Comparison of ENCODE assay signal across 12 cellular contexts in genomic region chr20:31811796-31812728, GRCh38. TPM values are rescaled to one million over a fixed set of nuclear protein-coding genes. Genes with fewer than 3 reads are reported as not detected.
A peak's percentile ranks its signal among the peaks of the same experiment; 100 is the strongest.
DNase-seq lines count a peak whose midpoint lies in the region; ATAC-seq and TF ChIP-seq lines count a peak whose summit lies in the region.
"Had no signal": no experiment of that assay in that cellular context is flagged by ENCODE, and none has a peak within 500 bp of the region (broad histone marks: within the 10 kb centered on the region; RNA-seq: fewer than 3 reads in every experiment).

No MANE protein-coding gene starts in this region.

- H3K9me3 ChIP-seq in HCT116 (ENCODE audit: control insufficient read depth in 1 of 2, insufficient read depth in 1 of 2, low read depth in 1 of 2, low read length in 2 of 2) (no peaks in the 10 kb centered on the region), parathyroid adenoma (ENCODE audit: control insufficient read depth, low read length) (no peaks in the 10 kb centered on the region)
- H3K9me3 ChIP-seq: lower lobe of right lung had no signal

- no peaks in the 10 kb centered on the region for H3K36me3 ChIP-seq in HCT116 (ENCODE audit: control insufficient read depth in 1 of 2, insufficient read depth in 2 of 2, low read length in 2 of 2)
- no peaks in the 10 kb centered on the region for H3K36me3 ChIP-seq in parathyroid adenoma (ENCODE audit: control insufficient read depth, insufficient read depth, low read length)
- H3K36me3 ChIP-seq: lower lobe of right lung had no signal

- H3K27ac Mint-ChIP-seq in mesothelial cell of epicardium, result no peak overlapping the region
- no peak overlapping the region for H3K27ac Mint-ChIP-seq in stimulated activated memory B cell treated with anti-CD40 and anti-IgM and Interleukin-4, amounts not matched to agents 10 μg/mL and 1 μg/mL and 100 μg/mL, for 72 hours
- H3K27ac Mint-ChIP-seq: activated naive CD4-positive, alpha-beta T cell treated with anti-CD3 and anti-CD28 coated beads for 36 hours had no signal

- no peaks in the 10 kb centered on the region for H3K79me2 ChIP-seq in HCT116 (ENCODE audit: insufficient read depth, low read length)
- no peaks in the 10 kb centered on the region for H3K79me2 ChIP-seq in parathyroid adenoma

- H3K4me2 ChIP-seq in HCT116 (ENCODE audit: low read length), result no peak overlapping the region
- H3K4me2 ChIP-seq in parathyroid adenoma (ENCODE audit: low read length), result no peak overlapping the region

- H3K4me3 ChIP-seq in HCT116 (replicated peaks in 1 of 2; ENCODE audit: low read depth in 1 of 2, low read length in 2 of 2) (no peak overlapping the region), fibroblast of mammary gland (ENCODE audit: control insufficient read depth, low read depth, low read length) (no peak overlapping the region), parathyroid adenoma (ENCODE audit: low read depth, low read length) (no peak overlapping the region)
- H3K4me3 ChIP-seq: lower lobe of right lung had no signal

- H3K27me3 ChIP-seq in HCT116 (ENCODE audit: insufficient read depth, low read length) (no peaks in the 10 kb centered on the region), parathyroid adenoma (ENCODE audit: control insufficient read depth, insufficient read depth, low read length) (no peaks in the 10 kb centered on the region)

- no peaks in the 10 kb centered on the region for H3K27me3 Mint-ChIP-seq in mesothelial cell of epicardium (ENCODE audit: low read depth)
- H3K27me3 Mint-ChIP-seq in stimulated activated memory B cell treated with anti-CD40 and anti-IgM and Interleukin-4, amounts not matched to agents 10 μg/mL and 1 μg/mL and 100 μg/mL, for 72 hours, result no peaks in the 10 kb centered on the region

- CTCF ChIA-PET in HCT116 (lab: Charles Lee), result no interaction called here

- no peak for DNase-seq in HCT116 (ENCODE audit: low read depth, low spot score)
- peak; percentile 36 for DNase-seq in SK-MEL-5 (ENCODE audit: low read depth, low spot score)
- peak; percentile 49 for DNase-seq in fibroblast of mammary gland (ENCODE audit: low read depth)
- DNase-seq in SK-N-DZ (ENCODE audit: low spot score), result no peak
- DNase-seq in mesothelial cell of epicardium (ENCODE audit: low spot score in 2 of 2, unreplicated experiment in 2 of 2), result no peak
- DNase-seq: activated naive CD4-positive, alpha-beta T cell treated with anti-CD3 and anti-CD28 coated beads for 36 hours; lower lobe of right lung; NCI-H748 treated with DMSO at 0.1 percent for 48 hours; stimulated activated CD4-positive, alpha-beta T cell treated with anti-CD3 and anti-CD28 coated beads, Interleukin-12 subunit alpha, Interleukin-12 subunit beta, amount 100 ng/mL, for 4 hours had no signal

- no peak for TF ChIP-seq RAD21 in HCT116 (IDR thresholded peaks at IDR 0.05; ENCODE audit: low read depth)

- no peaks in the 10 kb centered on the region for H4K20me1 ChIP-seq in HCT116 (ENCODE audit: insufficient read depth)

- H3K4me1 ChIP-seq in HCT116 (ENCODE audit: control insufficient read depth in 1 of 2, insufficient read depth in 2 of 2, low read length in 2 of 2) (peaks cover 0 to 11% of the 10 kb centered on the region in 2 experiments; a peak in 1 of 4 replicates), parathyroid adenoma (peaks cover 5% of the 10 kb centered on the region)

- H3K9ac ChIP-seq in HCT116 (ENCODE audit: low read length), result no peak overlapping the region
- H3K9ac ChIP-seq in parathyroid adenoma, result no peak overlapping the region

- ATAC-seq in HCT116 (no peak), GM21526 (IDR thresholded peaks at IDR 0.05; ENCODE audit: low FRiP score, unreplicated experiment) (no peak)
- ATAC-seq in stimulated activated memory B cell treated with anti-CD40 and anti-IgM and Interleukin-4, amounts not matched to agents 10 μg/mL and 1 μg/mL and 100 μg/mL, for 72 hours, result no peak
- ATAC-seq: lower lobe of right lung had no signal

- no TSS peak for BruUV-seq in HCT116 (replicated peaks; lab: Mats Ljungman, UMichigan)

- no peaks in the 10 kb centered on the region for H3K9me3 Mint-ChIP-seq in mesothelial cell of epicardium
- no peaks in the 10 kb centered on the region for H3K9me3 Mint-ChIP-seq in stimulated activated memory B cell treated with anti-CD40 and anti-IgM and Interleukin-4, amounts not matched to agents 10 μg/mL and 1 μg/mL and 100 μg/mL, for 72 hours
- H3K9me3 Mint-ChIP-seq: activated naive CD4-positive, alpha-beta T cell treated with anti-CD3 and anti-CD28 coated beads for 36 hours had no signal

- H3K36me3 Mint-ChIP-seq in mesothelial cell of epicardium, result no peaks in the 10 kb centered on the region
- H3K36me3 Mint-ChIP-seq in stimulated activated memory B cell treated with anti-CD40 and anti-IgM and Interleukin-4, amounts not matched to agents 10 μg/mL and 1 μg/mL and 100 μg/mL, for 72 hours, result no peaks in the 10 kb centered on the region

- no peak for TF ChIP-seq POLR2A in HCT116 (IDR thresholded peaks at IDR 0.05; ENCODE audit: borderline replicate concordance, extremely low read depth, insufficient read depth, insufficient read length)

- H2AFZ ChIP-seq in HCT116 (ENCODE audit: low read depth, low read length, poor library complexity, severe bottlenecking), result no peak overlapping the region
- H2AFZ ChIP-seq in parathyroid adenoma, result peak overlapping the region; percentile 4

- H3K9me2 ChIP-seq in HCT116 (ENCODE audit: insufficient read depth), result no peaks in the 10 kb centered on the region

- POLR2A ChIA-PET in HCT116 (lab: Charles Lee), result no interaction called here

- TF ChIP-seq CTCF in HCT116 (IDR thresholded peaks at IDR 0.05 in 2 of 3, conservative IDR thresholded peaks at IDR 0.05 in 1 of 3; ENCODE audit: borderline replicate concordance in 1 of 3, insufficient read depth in 1 of 3, low read depth in 2 of 3, low read length in 2 of 3) (no peak), fibroblast of mammary gland (conservative IDR thresholded peaks at IDR 0.05; ENCODE audit: control insufficient read depth, insufficient read depth, low read depth, low read length) (no peak), parathyroid adenoma (IDR thresholded peaks at IDR 0.05) (no peak), mesothelial cell of epicardium (IDR thresholded peaks at IDR 0.05; ENCODE audit: unreplicated experiment) (no peak)

- RAD21 ChIA-PET in HCT116 (lab: Charles Lee; ENCODE audit: low non-redundant PET in 1 of 2, low total read pairs in 2 of 2, uncharacterized antibody in 2 of 2, unreplicated experiment in 2 of 2), result no interaction called here

- in situ Hi-C loops in SK-MEL-5 (cut with HindIII; ENCODE audit: low pct_unique_long_range_greater_than_20kb, low sequenced_read_pairs), result no loop called here

- H3K4me3 Mint-ChIP-seq in mesothelial cell of epicardium, result no peak overlapping the region
- no peak overlapping the region for H3K4me3 Mint-ChIP-seq in stimulated activated memory B cell treated with anti-CD40 and anti-IgM and Interleukin-4, amounts not matched to agents 10 μg/mL and 1 μg/mL and 100 μg/mL, for 72 hours
- H3K4me3 Mint-ChIP-seq: activated naive CD4-positive, alpha-beta T cell treated with anti-CD3 and anti-CD28 coated beads for 36 hours had no signal

- H3K4me1 Mint-ChIP-seq in mesothelial cell of epicardium, result peaks cover 5% of the 10 kb centered on the region
- peaks cover 5% of the 10 kb centered on the region for H3K4me1 Mint-ChIP-seq in stimulated activated memory B cell treated with anti-CD40 and anti-IgM and Interleukin-4, amounts not matched to agents 10 μg/mL and 1 μg/mL and 100 μg/mL, for 72 hours

- intact Hi-C loops in HCT116 (cut with micrococcal nuclease), result no loop called here

- H3K27ac ChIP-seq in HCT116 (ENCODE audit: low read depth, low read length) (no peak overlapping the region), parathyroid adenoma (no peak overlapping the region)
- H3K27ac ChIP-seq: lower lobe of right lung had no signal

TF ChIP-seq in HCT116, 20 proteins besides CTCF, POLR2A, EP300 and RAD21:
- TF ChIP-seq POLR2AphosphoS5 (IDR thresholded peaks at IDR 0.05; ENCODE audit: low read depth, low read length), result 0 out of 2 replicates have a peak, but pooled peaks have one; percentile 18
- TF ChIP-seq CBX3 (IDR thresholded peaks at IDR 0.05; ENCODE audit: low read depth), result no peak

RNA-seq across cellular contexts. Expression of gene MYLK2, which starts 7.1 kb away (rescaled TPM):
- total RNA-seq in HCT116 (2021; ENCODE audit: unreplicated experiment) (0.34 TPM), mesothelial cell of epicardium (0.27 to 0.49 TPM (median 0.38 TPM) in 3 replicates)
- 0.12 and 0.13 TPM in 2 replicates for polyA plus RNA-seq in HCT116 (2012)
- total RNA-seq in SK-MEL-5 (2014; rRNA removed; shearing (Covaris generic)), result not detected in 2 replicates
- polyA plus RNA-seq in SK-MEL-5 (2015; cell fraction: cytosol; rRNA removed), result not detected in 2 replicates
- polyA plus RNA-seq in SK-MEL-5 (2015; cell fraction: nucleus; rRNA removed), result 0.50 and 1.4 TPM in 2 replicates
- 1.6 and 1.7 TPM in 2 replicates for polyA plus RNA-seq in SK-N-DZ (2014; cell fraction: cytosol; rRNA removed)
- 1.1 and 1.7 TPM in 2 replicates for polyA plus RNA-seq in SK-N-DZ (2014; cell fraction: nucleus; rRNA removed)
- total RNA-seq: lower lobe of right lung had no signal

RNA-seq across cellular contexts. Expression of gene FOXS1, which starts 33.3 kb away (rescaled TPM):
- total RNA-seq in HCT116 (2021; ENCODE audit: unreplicated experiment), result not detected
- not detected in 2 replicates for polyA plus RNA-seq in HCT116 (2012)
- total RNA-seq in SK-MEL-5 (2014; rRNA removed; shearing (Covaris generic)), result not detected in 2 replicates
- not detected in 2 replicates for polyA plus RNA-seq in SK-MEL-5 (2015; cell fraction: cytosol; rRNA removed)
- polyA plus RNA-seq in SK-MEL-5 (2015; cell fraction: nucleus; rRNA removed), result not detected in 2 replicates
- 0.65 TPM in 1 of 2 replicates, not detected in the other for polyA plus RNA-seq in SK-N-DZ (2014; cell fraction: cytosol; rRNA removed)
- polyA plus RNA-seq in SK-N-DZ (2014; cell fraction: nucleus; rRNA removed), result not detected in 2 replicates
- total RNA-seq in mesothelial cell of epicardium, result 1.9 to 2.5 TPM (median 2.1 TPM) in 3 replicates
- total RNA-seq: activated naive CD4-positive, alpha-beta T cell treated with anti-CD3 and anti-CD28 coated beads for 36 hours had no signal

RNA-seq across cellular contexts. Expression of gene DUSP15, which starts 58.3 kb away (rescaled TPM):
- not detected for total RNA-seq in HCT116 (2021; ENCODE audit: unreplicated experiment)
- polyA plus RNA-seq in HCT116 (2012), result not detected in 2 replicates
- total RNA-seq in SK-MEL-5 (2014; rRNA removed; shearing (Covaris generic)), result 6.2 and 6.6 TPM in 2 replicates
- 7.7 and 7.9 TPM in 2 replicates for polyA plus RNA-seq in SK-MEL-5 (2015; cell fraction: cytosol; rRNA removed)
- polyA plus RNA-seq in SK-MEL-5 (2015; cell fraction: nucleus; rRNA removed), result 3.5 and 16.2 TPM in 2 replicates
- polyA plus RNA-seq in SK-N-DZ (2014; cell fraction: cytosol; rRNA removed), result 9.7 and 14.3 TPM in 2 replicates
- polyA plus RNA-seq in SK-N-DZ (2014; cell fraction: nucleus; rRNA removed), result 3.3 and 4.7 TPM in 2 replicates
- 8.4 to 10.4 TPM (median 8.5 TPM) in 3 replicates for total RNA-seq in mesothelial cell of epicardium
- total RNA-seq: activated naive CD4-positive, alpha-beta T cell treated with anti-CD3 and anti-CD28 coated beads for 36 hours had no signal

RNA-seq across cellular contexts. Expression of gene TTLL9, which starts 58.4 kb away (rescaled TPM):
- total RNA-seq in HCT116 (2021; ENCODE audit: unreplicated experiment) (not detected), mesothelial cell of epicardium (0.52 to 0.86 TPM (median 0.67 TPM) in 3 replicates)
- polyA plus RNA-seq in HCT116 (2012), result 0.03 and 0.12 TPM in 2 replicates
- not detected in 2 replicates for total RNA-seq in SK-MEL-5 (2014; rRNA removed; shearing (Covaris generic))
- not detected in 2 replicates for polyA plus RNA-seq in SK-MEL-5 (2015; cell fraction: cytosol; rRNA removed)
- 0.20 and 0.41 TPM in 2 replicates for polyA plus RNA-seq in SK-MEL-5 (2015; cell fraction: nucleus; rRNA removed)
- not detected in 2 replicates for polyA plus RNA-seq in SK-N-DZ (2014; cell fraction: cytosol; rRNA removed)
- 0.28 TPM in 1 of 2 replicates, not detected in the other for polyA plus RNA-seq in SK-N-DZ (2014; cell fraction: nucleus; rRNA removed)
- total RNA-seq: activated naive CD4-positive, alpha-beta T cell treated with anti-CD3 and anti-CD28 coated beads for 36 hours had no signal

Comparison
In these comparisons a context has a peak if more than half of its experiments do, and no peak if none do; other contexts are left out.
1. DNase-seq: peak in SK-MEL-5 (single experiment) and fibroblast of mammary gland (single experiment); none in HCT116 (single experiment), SK-N-DZ (single experiment) and mesothelial cell of epicardium (0 of 2).